In the genomic region with DNA sequence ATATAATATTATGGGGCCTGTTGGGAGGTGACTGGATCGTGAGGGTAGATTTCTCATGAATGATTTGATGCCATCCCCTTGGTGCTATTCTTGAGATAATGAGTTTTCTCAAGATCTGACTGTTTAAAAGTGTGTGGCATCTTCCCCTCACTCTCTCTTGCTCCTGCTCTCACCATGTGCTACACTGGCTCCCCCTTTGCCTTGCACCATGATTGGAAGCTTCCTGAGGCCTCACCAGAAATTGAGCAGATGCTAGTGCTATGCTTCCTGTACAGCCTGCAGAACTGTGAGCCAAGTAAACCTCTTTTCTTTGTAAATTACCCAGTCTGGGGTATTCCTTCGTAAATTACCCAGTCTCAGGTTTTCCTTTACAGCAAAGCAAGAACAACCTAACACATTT, we compare ENCODE assay signal across 32 cellular contexts.
"Had no signal": no experiment of that assay in that cellular context is flagged by ENCODE, and none has a peak within 500 bp of the region (broad histone marks: within the 10 kb centered on the region; RNA-seq: fewer than 3 reads in every experiment).

No MANE protein-coding gene starts in this region.

- H3K27ac ChIP-seq: adrenal gland, ascending aorta, body of pancreas, brain microvascular endothelial cell, breast epithelium, cardiac muscle cell had no signal

- H3K4me3 ChIP-seq: adrenal gland, ascending aorta, body of pancreas, breast epithelium, cardiac muscle cell had no signal

- H3K4me1 ChIP-seq: breast epithelium had no signal

- ATAC-seq: activated naive CD4-positive, alpha-beta T cell treated with anti-CD3 and anti-CD28 coated beads, Interleukin-2, amount 50 U/mL, for 72 hours; activated naive CD8-positive, alpha-beta T cell treated with anti-CD3 and anti-CD28 coated beads, Interleukin-2, amount 50 U/mL, for 24 hours; activated T-cell treated with anti-CD3 and anti-CD28 coated beads, Interleukin-2, amount 50 U/mL, for 4 hours; activated T-cell treated with anti-CD3 and anti-CD28 coated beads, Interleukin-2, amount 50 U/mL, for 72 hours; activated T-helper 17 cell treated with anti-CD3 and anti-CD28 coated beads, Interleukin-2, amount 50 U/mL, for 72 hours; body of pancreas had no signal

- H3K36me3 ChIP-seq: adrenal gland, brain microvascular endothelial cell, breast epithelium, cardiac muscle cell had no signal

- H3K27me3 ChIP-seq: adrenal gland, ascending aorta, body of pancreas, brain microvascular endothelial cell, breast epithelium, cardiac muscle cell had no signal

- DNase-seq: activated effector memory CD4-positive, alpha-beta T cell treated with anti-CD3 and anti-CD28 coated beads, Interleukin-2, amount 50 U/mL, for 16 hours; activated effector memory CD4-positive, alpha-beta T cell treated with Interleukin-2 at 50 U/mL for 16 hours; activated gamma-delta T cell; activated gamma-delta T cell treated with Interleukin-2 at 50 U/mL for 16 hours; activated naive CD4-positive, alpha-beta T cell; activated naive CD4-positive, alpha-beta T cell treated with anti-CD3 and anti-CD28 coated beads for 36 hours; activated naive CD4-positive, alpha-beta T cell treated with anti-CD3 and anti-CD28 coated beads, Interleukin-2, amount 10 ng/mL, durations not matched to agents 7 days and 5 days; activated naive CD4-positive, alpha-beta T cell treated with anti-CD3 and anti-CD28 coated beads, Interleukin-2, amount 50 U/mL, for 16 hours; activated naive CD4-positive, alpha-beta T cell treated with Interleukin-2 at 50 U/mL for 16 hours; activated naive CD8-positive, alpha-beta T cell treated with anti-CD3 and anti-CD28 coated beads for 36 hours; activated naive CD8-positive, alpha-beta T cell treated with anti-CD3 and anti-CD28 coated beads, Interleukin-2, amount 10 ng/mL, durations not matched to agents 7 days and 5 days; activated naive CD8-positive, alpha-beta T cell treated with anti-CD3 and anti-CD28 coated beads, Interleukin-2, amount 50 U/mL, for 24 hours; activated T-cell treated with anti-CD3 and anti-CD28 coated beads, Interleukin-2, amount 50 U/mL, for 1 hour; activated T-cell treated with anti-CD3 and anti-CD28 coated beads, Interleukin-2, amount 50 U/mL, for 24 hours; activated T-cell treated with anti-CD3 and anti-CD28 coated beads, Interleukin-2, amount 50 U/mL, for 4 hours; activated T-cell treated with anti-CD3 and anti-CD28 coated beads, Interleukin-2, amount 50 U/mL, for 48 hours; activated T-cell treated with anti-CD3 and anti-CD28 coated beads, Interleukin-2, amount 50 U/mL, for 72 hours; adrenal gland; amniotic stem cell; amygdala; anterior cingulate cortex; aorta; body of pancreas; brain microvascular endothelial cell; caudate nucleus; central memory CD4-positive, alpha-beta T cell; cerebellar nuclear complex had no signal

- H3K9me3 ChIP-seq: adrenal gland, ascending aorta, body of pancreas had no signal
